In genomic region chr4:120000591-120001296, GRCh38 we compare ENCODE assay signal across 29 cellular contexts.
DNase-seq lines count a peak whose midpoint lies in the region; ATAC-seq, FAIRE-seq and TF ChIP-seq lines count a peak whose summit lies in the region.
"Had no signal": no experiment of that assay in that cellular context is flagged by ENCODE, and none has a peak within 500 bp of the region (broad histone marks: within the 10 kb centered on the region; RNA-seq: fewer than 3 reads in every experiment).

No MANE protein-coding gene starts in this region.

- H3K27me3 Mint-ChIP-seq in nephron (ENCODE audit: low read depth) (peaks cover 3% of the 10 kb centered on the region), HFFc6 (ENCODE audit: insufficient read depth) (peaks cover 3% of the 10 kb centered on the region)
- peaks cover 0 to 7% of the 10 kb centered on the region in 2 donors for H3K27me3 Mint-ChIP-seq in natural killer cell treated with Interleukin-12 subunit alpha and Interleukin-12 subunit beta and Interleukin-15 and Interleukin-18, amount 100 ng/mL, for 72 hours
- H3K27me3 Mint-ChIP-seq: brain; dendritic cell treated with granulocyte-macrophage colony-stimulating factor and Interleukin-4, amounts not matched to agents 40 ng/mL and 50 ng/mL, for 4 days; IgD-negative memory B cell had no signal

- no peak overlapping the region for H2AFZ ChIP-seq in K562 (ENCODE audit: low read depth, low read length)

- POLR2A ChIA-PET in HEK293 (lab: Yijun Ruan, JAX): no interaction called here
- POLR2A ChIA-PET in K562 (lab: Yijun Ruan, JAX): no interaction called here

- H3K4me3 ChIP-seq in HEK293 (ENCODE audit: low read depth, low read length) (no peak overlapping the region), K562 (no peak overlapping the region)
- H3K4me3 ChIP-seq: GM12878, SJSA1, thyroid gland had no signal

- no peak overlapping the region for H3K4me2 ChIP-seq in K562 (ENCODE audit: insufficient read depth, low read length)

- no peaks in the 10 kb centered on the region for H4K20me1 ChIP-seq in K562 (replicated peaks; ENCODE audit: control insufficient read depth, insufficient read depth, low read length)

- no peak for FAIRE-seq in K562 (lab: Jason Lieb, UNC)
- FAIRE-seq: GM12878, keratinocyte had no signal

- H3K36me3 ChIP-seq in HEK293 (ENCODE audit: control insufficient read depth in 2 of 2, insufficient read depth in 1 of 2, low read length in 2 of 2) (no peaks in the 10 kb centered on the region), K562 (ENCODE audit: control insufficient read depth, insufficient read depth, low read length) (no peaks in the 10 kb centered on the region)
- H3K36me3 ChIP-seq: SJSA1, thyroid gland had no signal

- no peaks in the 10 kb centered on the region for H3K4me1 ChIP-seq in HEK293 (ENCODE audit: control insufficient read depth, insufficient read depth, low read length)
- H3K4me1 ChIP-seq in K562 (replicated peaks in 1 of 2; ENCODE audit: control insufficient read depth in 2 of 2, insufficient read depth in 2 of 2, low read length in 2 of 2): no peaks in the 10 kb centered on the region
- H3K4me1 ChIP-seq: SJSA1, thyroid gland had no signal

- in situ Hi-C loops in K562 (cut with MboI): no loop called here

- no peak for TF ChIP-seq EP300 in K562 (IDR thresholded peaks at IDR 0.05; ENCODE audit: low read length)

- no peak for TF ChIP-seq CTCF in HEK293 (tag by site-specific recombination; IDR thresholded peaks at IDR 0.05)
- TF ChIP-seq CTCF in K562 (IDR thresholded peaks at IDR 0.05 in 2 of 3, conservative IDR thresholded peaks at IDR 0.05 in 1 of 3; ENCODE audit: insufficient read depth in 2 of 3, low read depth in 1 of 3, low read length in 3 of 3): no peak
- no peak for TF ChIP-seq CTCF in nephron (IDR thresholded peaks at IDR 0.05; ENCODE audit: unreplicated experiment in 3 of 3)
- no peak for TF ChIP-seq CTCF in HFFc6 (IDR thresholded peaks at IDR 0.05)

- no peak overlapping the region for H3K9ac ChIP-seq in K562 (ENCODE audit: insufficient read depth in 1 of 2, low read depth in 2 of 2, low read length in 2 of 2)

- H3K9me3 ChIP-seq in HEK293 (ENCODE audit: control insufficient read depth, insufficient read depth, low read depth, low read length): no peaks in the 10 kb centered on the region
- H3K9me3 ChIP-seq in K562 (replicated peaks; ENCODE audit: control insufficient read depth, insufficient read depth, low read depth, low read length): no peaks in the 10 kb centered on the region
- H3K9me3 ChIP-seq: SJSA1, thyroid gland had no signal

- TF ChIP-seq POLR2A in K562 (conservative IDR thresholded peaks at IDR 0.05): no peak

- CTCF ChIA-PET in HEK293 (lab: Yijun Ruan, JAX): no interaction called here
- CTCF ChIA-PET in K562 (lab: Yijun Ruan, JAX; ENCODE audit: low intra/inter-chr PET ratio): no interaction called here

- H3K9me3 Mint-ChIP-seq in nephron (peaks cover 3% of the 10 kb centered on the region), HFFc6 (no peaks in the 10 kb centered on the region)
- peaks cover 4% of the 10 kb centered on the region for H3K9me3 Mint-ChIP-seq in natural killer cell treated with Interleukin-12 subunit alpha and Interleukin-12 subunit beta and Interleukin-15 and Interleukin-18, amount 100 ng/mL, for 72 hours
- H3K9me3 Mint-ChIP-seq: activated CD4-positive, alpha-beta memory T cell treated with anti-CD3 and anti-CD28 coated beads for 36 hours; activated T-helper 1 cell treated with anti-CD3 and anti-CD28 coated beads, Interleukin-12 subunit alpha, Interleukin-12 subunit beta, Interleukin-2, Interleukin-4 antibody, amounts not matched to agents 30 ng/mL and 10 ng/mL and 1 ng/mL, durations not matched to agents 14 hours and 24 hours and 36 hours; CD8-positive, alpha-beta memory T cell; naive thymus-derived CD8-positive, alpha-beta T cell; T-cell had no signal

- no peak overlapping the region for H3K4me3 Mint-ChIP-seq in nephron
- no peak overlapping the region for H3K4me3 Mint-ChIP-seq in natural killer cell treated with Interleukin-12 subunit alpha and Interleukin-12 subunit beta and Interleukin-15 and Interleukin-18, amount 100 ng/mL, for 72 hours
- H3K4me3 Mint-ChIP-seq in HFFc6: no peak overlapping the region
- H3K4me3 Mint-ChIP-seq: activated CD4-positive, alpha-beta memory T cell treated with anti-CD3 and anti-CD28 coated beads for 36 hours; activated T-helper 1 cell treated with anti-CD3 and anti-CD28 coated beads, Interleukin-12 subunit alpha, Interleukin-12 subunit beta, Interleukin-2, Interleukin-4 antibody, amounts not matched to agents 30 ng/mL and 10 ng/mL and 1 ng/mL, durations not matched to agents 14 hours and 24 hours and 36 hours; brain; CD8-positive, alpha-beta memory T cell; dendritic cell treated with granulocyte-macrophage colony-stimulating factor and Interleukin-4, amounts not matched to agents 40 ng/mL and 50 ng/mL, for 4 days; IgD-negative memory B cell; naive thymus-derived CD8-positive, alpha-beta T cell; T-cell had no signal

- H3K27ac Mint-ChIP-seq in nephron (peak overlapping the region in 2 of 3 experiments; percentile 4 to 12), HFFc6 (no peak overlapping the region)
- H3K27ac Mint-ChIP-seq in natural killer cell treated with Interleukin-12 subunit alpha and Interleukin-12 subunit beta and Interleukin-15 and Interleukin-18, amount 100 ng/mL, for 72 hours: no peak overlapping the region
- H3K27ac Mint-ChIP-seq: activated CD4-positive, alpha-beta memory T cell treated with anti-CD3 and anti-CD28 coated beads for 36 hours; activated T-helper 1 cell treated with anti-CD3 and anti-CD28 coated beads, Interleukin-12 subunit alpha, Interleukin-12 subunit beta, Interleukin-2, Interleukin-4 antibody, amounts not matched to agents 30 ng/mL and 10 ng/mL and 1 ng/mL, durations not matched to agents 14 hours and 24 hours and 36 hours; brain; CD8-positive, alpha-beta memory T cell; dendritic cell treated with granulocyte-macrophage colony-stimulating factor and Interleukin-4, amounts not matched to agents 40 ng/mL and 50 ng/mL, for 4 days; IgD-negative memory B cell; naive thymus-derived CD8-positive, alpha-beta T cell; T-cell had no signal

- no peaks in the 10 kb centered on the region for H3K27me3 ChIP-seq in K562 (ENCODE audit: control insufficient read depth in 2 of 2, insufficient read depth in 2 of 2, low read length in 2 of 2)
- H3K27me3 ChIP-seq: SJSA1, thyroid gland had no signal

- no peak for TF ChIP-seq RAD21 in K562 (CRISPR knock-in tag; conservative IDR thresholded peaks at IDR 0.05 in 1 of 2, IDR thresholded peaks at IDR 0.05 in 1 of 2)

- no peaks in the 10 kb centered on the region for H3K36me3 Mint-ChIP-seq in nephron (ENCODE audit: low read depth)
- no peaks in the 10 kb centered on the region for H3K36me3 Mint-ChIP-seq in natural killer cell treated with Interleukin-12 subunit alpha and Interleukin-12 subunit beta and Interleukin-15 and Interleukin-18, amount 100 ng/mL, for 72 hours
- H3K36me3 Mint-ChIP-seq in HFFc6 (ENCODE audit: low read depth): no peaks in the 10 kb centered on the region
- H3K36me3 Mint-ChIP-seq: activated CD4-positive, alpha-beta memory T cell treated with anti-CD3 and anti-CD28 coated beads for 36 hours; brain; CD8-positive, alpha-beta memory T cell; IgD-negative memory B cell; naive thymus-derived CD8-positive, alpha-beta T cell; T-cell had no signal

- no peak for ATAC-seq in K562
- ATAC-seq in natural killer cell treated with Interleukin-12 subunit alpha and Interleukin-12 subunit beta and Interleukin-15 and Interleukin-18, amount 100 ng/mL, for 72 hours: no peak
- ATAC-seq: activated CD4-positive, CD25-positive, alpha-beta regulatory T cell treated with anti-CD3 and anti-CD28 coated beads, Interleukin-2, amount 50 U/mL, for 24 hours; GM12878; naive thymus-derived CD8-positive, alpha-beta T cell; T-cell had no signal

- peak; percentile 18 for DNase-seq in M059J (ENCODE audit: low read depth)
- no peak for DNase-seq in K562 (ENCODE audit: extremely low read depth in 1 of 4, low spot score in 3 of 4)
- no peak for DNase-seq in HuH-7 (ENCODE audit: low spot score)
- no peak for DNase-seq in natural killer cell treated with Interleukin-12 subunit alpha and Interleukin-12 subunit beta and Interleukin-15 and Interleukin-18, amount 100 ng/mL, for 72 hours (ENCODE audit: low spot score)
- DNase-seq in HFFc6: no peak
- DNase-seq: activated CD4-positive, alpha-beta memory T cell treated with anti-CD3 and anti-CD28 coated beads for 36 hours; activated naive CD4-positive, alpha-beta T cell treated with Interleukin-2 at 50 U/mL for 16 hours; CD8-positive, alpha-beta memory T cell; DMS153; glutamatergic neuron; H7; naive thymus-derived CD8-positive, alpha-beta T cell; NCI-H1092; NCI-H2081 treated with DMSO at 0.1 percent for 48 hours; NCI-H774; RPMI8226; stimulated activated CD4-positive, alpha-beta T cell treated with anti-CD3 and anti-CD28 coated beads, Interleukin-4, amount 100 ng/mL, for 24 hours; T-cell; thyroid gland had no signal

- no TSS peak for BruUV-seq in K562 (replicated peaks; lab: Mats Ljungman, UMichigan)

- 2% methylated on average over 6 of the region's 6 CpGs for WGBS in K562 (ENCODE audit: insufficient coverage, low coverage, missing lambda C conversion rate)

- H3K27ac ChIP-seq in HEK293 (ENCODE audit: extremely low read depth, low read depth, low read length) (no peak overlapping the region), K562 (ENCODE audit: extremely low read depth, low read depth, low read length) (no peak overlapping the region)
- H3K27ac ChIP-seq: SJSA1, thyroid gland had no signal

- H3K4me1 Mint-ChIP-seq in nephron (peaks cover 5% of the 10 kb centered on the region), HFFc6 (ENCODE audit: low read depth) (no peaks in the 10 kb centered on the region)
- H3K4me1 Mint-ChIP-seq in natural killer cell treated with Interleukin-12 subunit alpha and Interleukin-12 subunit beta and Interleukin-15 and Interleukin-18, amount 100 ng/mL, for 72 hours (ENCODE audit: low read depth in 2 of 2): no peaks in the 10 kb centered on the region
- H3K4me1 Mint-ChIP-seq: CD8-positive, alpha-beta memory T cell; IgD-negative memory B cell; naive thymus-derived CD8-positive, alpha-beta T cell; T-cell had no signal

- intact Hi-C loops in K562 (cut with micrococcal nuclease): no loop called here

- H3K9me1 ChIP-seq in K562 (ENCODE audit: control insufficient read depth, insufficient read depth, low read length): no peaks in the 10 kb centered on the region

- no peaks in the 10 kb centered on the region for H3K79me2 ChIP-seq in K562 (ENCODE audit: control insufficient read depth, insufficient read depth, low read length)

TF ChIP-seq in HEK293, 187 proteins besides CTCF, POLR2A, EP300 and RAD21 (continues in another document):
- peak; percentile 57 for TF ChIP-seq ZXDB (tag by site-specific recombination; IDR thresholded peaks at IDR 0.05)
- no peak for TF ChIP-seq ZFP37 (tag by site-specific recombination; IDR thresholded peaks at IDR 0.05)
- no peak for TF ChIP-seq REPIN1 (tag by site-specific recombination; IDR thresholded peaks at IDR 0.05; ENCODE audit: low read depth)
- no peak for TF ChIP-seq YY1 (tag by site-specific recombination; IDR thresholded peaks at IDR 0.05)

TF ChIP-seq in K562, 482 proteins besides CTCF, POLR2A, EP300 and RAD21:
- TF ChIP-seq CEBPB (tag; IDR thresholded peaks at IDR 0.05) (peak; percentile 25; the same call in 1 of the 2 replicates), SLC30A9 (CRISPR knock-in tag; IDR thresholded peaks at IDR 0.05) (no peak), POLR2B (IDR thresholded peaks at IDR 0.05; ENCODE audit: low read depth, partially characterized antibody) (no peak)

Comparison
In these comparisons a context has a peak if more than half of its experiments do, and no peak if none do; other contexts are left out.
1. H3K27ac Mint-ChIP-seq: peak in nephron (2 of 3); none in natural killer cell treated with Interleukin-12 subunit alpha and Interleukin-12 subunit beta and Interleukin-15 and Interleukin-18, amount 100 ng/mL, for 72 hours (0 of 2) and HFFc6 (single experiment).
2. Of the 44 proteins assayed by ChIP-seq in both K562 and HEK293: peak only in K562: none; only in HEK293: PRDM10, TCF7L2, TRIM28, TSHZ1, ZEB2, ZNF398 and 1 more; in both: none; in neither: 37.